12 cellular contexts compared by ENCODE assay signal in genomic region chr2:75788925-75789324, GRCh38.
"Had no signal": no experiment of that assay in that cellular context is flagged by ENCODE, and none has a peak within 500 bp of the region (broad histone marks: within the 10 kb centered on the region; RNA-seq: fewer than 3 reads in every experiment).

No MANE protein-coding gene starts in this region.

- H3K4me3 ChIP-seq: heart left ventricle, left lung, ovary, tibial nerve, vagina had no signal

- FAIRE-seq: colon, frontal cortex had no signal

- ATAC-seq: heart left ventricle had no signal

- H3K36me3 ChIP-seq: heart left ventricle, left lung, ovary, tibial nerve, vagina had no signal

- H3K27ac ChIP-seq: heart left ventricle, left lung, ovary, tibial nerve, vagina had no signal

- DNase-seq: activated naive CD4-positive, alpha-beta T cell treated with anti-CD3 and anti-CD28 coated beads, Interleukin-2, amount 50 U/mL, for 16 hours; activated T-cell treated with anti-CD3 and anti-CD28 coated beads, Interleukin-2, amount 50 U/mL, for 1 hour; heart left ventricle; islet precursor cell; left lung; ovary; stimulated activated CD4-positive, alpha-beta T cell treated with anti-CD3 and anti-CD28 coated beads, Interleukin-4, amount 100 ng/mL, for 1 hour; T-helper 2 cell had no signal

- H3K27me3 ChIP-seq: heart left ventricle, left lung, ovary, tibial nerve, vagina had no signal

- H3K4me1 ChIP-seq: left lung, vagina had no signal

- H3K9me3 ChIP-seq: heart left ventricle, left lung, ovary, tibial nerve, vagina had no signal
